ENCODE assay signal across 8 cellular contexts in the genomic region with DNA sequence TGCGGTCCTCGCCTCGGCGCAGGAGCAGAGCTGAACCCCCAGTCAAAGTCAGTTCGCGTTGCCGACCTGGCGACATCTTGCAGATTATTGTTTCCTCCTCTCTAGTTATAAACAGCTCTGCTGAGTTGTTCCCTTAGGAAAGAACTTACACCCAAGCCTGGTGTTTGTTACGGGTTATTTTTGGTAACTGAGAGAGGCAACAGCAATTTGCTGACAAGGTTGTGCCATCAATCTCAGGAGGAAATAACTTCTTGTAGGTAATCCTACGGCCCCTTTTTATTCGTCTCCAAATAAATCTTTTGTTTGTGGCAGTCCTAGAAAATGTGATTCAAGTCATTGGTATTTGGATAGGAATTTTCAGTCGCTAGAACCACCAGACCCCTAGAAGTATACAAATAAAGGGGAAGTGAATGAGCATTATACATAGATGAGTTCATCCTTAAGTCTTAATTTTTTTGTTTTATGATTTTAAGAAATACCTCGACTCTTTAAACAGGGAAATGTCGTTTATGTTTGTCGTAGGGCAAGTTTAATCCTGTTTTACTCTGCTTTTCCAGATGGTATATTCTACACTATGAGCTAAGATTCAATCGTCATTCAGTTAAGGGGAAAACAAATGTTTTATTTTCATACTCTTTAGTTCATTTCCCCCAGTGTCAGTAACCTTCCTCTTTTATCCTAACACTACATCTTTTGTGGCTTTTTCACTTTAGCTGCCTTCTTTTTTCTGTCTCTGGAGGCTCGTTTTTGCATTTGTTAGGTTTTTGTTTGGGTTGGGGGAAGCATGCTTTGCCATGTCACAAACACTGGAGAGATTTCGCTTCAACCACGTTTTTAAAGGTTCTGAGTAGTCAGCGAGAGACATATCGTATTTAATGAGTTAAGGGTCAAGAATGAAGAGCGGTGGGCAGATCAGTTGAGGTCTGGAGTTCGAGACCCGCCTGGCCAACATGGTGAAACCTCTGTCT. TPM values are rescaled to one million over a fixed set of nuclear protein-coding genes. Genes with fewer than 3 reads are reported as not detected.
DNase-seq lines count a peak whose midpoint lies in the region; ATAC-seq, FAIRE-seq and TF ChIP-seq lines count a peak whose summit lies in the region.

No MANE protein-coding gene starts in this region.

- H3K27ac ChIP-seq in PC-3 (ENCODE audit: low read length), result peak overlapping the region; percentile 50
- peak overlapping the region; percentile 91 to 98 for H3K27ac ChIP-seq in lung (ENCODE audit: low read depth in 1 of 2, low read length in 1 of 2)
- peak overlapping the region; percentile 75 to 83 (median 81) for H3K27ac ChIP-seq in upper lobe of left lung

- peaks cover 38% of the 10 kb centered on the region for H3K79me2 ChIP-seq in PC-3 (ENCODE audit: low read length)

- intact Hi-C loops in PC-3 (cut with micrococcal nuclease), result no loop called here

- peak overlapping the region; percentile 87 for H3K4me3 ChIP-seq in PC-3 (ENCODE audit: low read length)
- H3K4me3 ChIP-seq in lung, result peak overlapping the region; percentile 93
- H3K4me3 ChIP-seq in upper lobe of left lung, result peak overlapping the region; percentile 77 to 84 (median 80)

- peak overlapping the region; percentile 98 for H2AFZ ChIP-seq in PC-3 (ENCODE audit: low read length)

- H3K4me1 ChIP-seq in ES-I3 (ENCODE audit: insufficient read depth, low read length) (peaks cover 4% of the 10 kb centered on the region; the same call in 1 of the 2 replicates), PC-3 (ENCODE audit: insufficient read depth, low read length) (peaks cover 16% of the 10 kb centered on the region), lung (ENCODE audit: control insufficient read depth in 2 of 2, insufficient read depth in 2 of 2, low read length in 2 of 2) (peaks cover 2 to 14% of the 10 kb centered on the region in 2 donors), upper lobe of left lung (peaks cover 0 to 17% (median 7%) of the 10 kb centered on the region in 4 donors)

- peak; percentile 60 for DNase-seq in PC-3
- peak; percentile 36 for DNase-seq in cerebellum (ENCODE audit: low spot score)
- DNase-seq in lung (ENCODE audit: low spot score), result no peak
- DNase-seq in upper lobe of left lung, result peak in 1 of 2 donors; percentile 35
- no peak for DNase-seq in activated gamma-delta T cell treated with Interleukin-2 at 50 U/mL for 16 hours

- WGBS in lung, 2 donors, result 26 to 30% methylated on average over 24 of the region's 24 CpGs
- whole genome bisulfite sequencing in upper lobe of left lung, 2 donors, result 30 to 48% methylated on average over 16 to 24 of the region's 24 CpGs

- no peaks in the 10 kb centered on the region for H4K20me1 ChIP-seq in PC-3 (ENCODE audit: low read length)

- H3K9ac ChIP-seq in ES-I3 (ENCODE audit: low read depth, low read length), result peak overlapping the region; percentile 82
- peak overlapping the region; percentile 81 for H3K9ac ChIP-seq in PC-3 (ENCODE audit: low read length)

- H3K27me3 ChIP-seq in PC-3 (ENCODE audit: low read length), result no peaks in the 10 kb centered on the region
- no peaks in the 10 kb centered on the region for H3K27me3 ChIP-seq in lung (ENCODE audit: control insufficient read depth, insufficient read depth)
- H3K27me3 ChIP-seq in upper lobe of left lung, result no peaks in the 10 kb centered on the region

- no peak for TF ChIP-seq CTCF in PC-3 (conservative IDR thresholded peaks at IDR 0.05; ENCODE audit: low read depth, low read length)
- TF ChIP-seq CTCF in lung (IDR thresholded peaks at IDR 0.05; ENCODE audit: control extremely low read depth, extremely low read depth), result no peak
- TF ChIP-seq CTCF in upper lobe of left lung (IDR thresholded peaks at IDR 0.05), result no peak

- H3F3A ChIP-seq in PC-3 (ENCODE audit: low read length, unreplicated experiment), result no peaks in the 10 kb centered on the region

- no peak for TF ChIP-seq EP300 in upper lobe of left lung (IDR thresholded peaks at IDR 0.05)

- H3K9me2 ChIP-seq in PC-3 (replicated peaks; ENCODE audit: low read length), result no peaks in the 10 kb centered on the region

- POLR2A ChIA-PET in PC-3 (lab: Charles Lee; ENCODE audit: unreplicated experiment), result interaction anchor here (0.5 kb wide), 1 partner anchor 67 kb away, joined by 3 read pairs; the partner anchor contains the start of gene PNRC1

- CTCF ChIA-PET in PC-3 (lab: Charles Lee), result no interaction called here

- peak overlapping the region; percentile 99 for H3K4me2 ChIP-seq in PC-3 (ENCODE audit: low read length)

- ATAC-seq in PC-3, result peak; percentile 18
- peak; percentile 60 for ATAC-seq in lung (ENCODE audit: insufficient read depth, low FRiP score)
- ATAC-seq in upper lobe of left lung (ENCODE audit: low FRiP score in 2 of 2), result no peak
- ATAC-seq in HG03280 (IDR thresholded peaks at IDR 0.05; ENCODE audit: unreplicated experiment), result no peak

- no peak for TF ChIP-seq POLR2A in upper lobe of left lung (IDR thresholded peaks at IDR 0.05)

- BruUV-seq in PC-3 (replicated peaks; lab: Mats Ljungman, UMichigan), result TSS peak; percentile 59

- no peaks in the 10 kb centered on the region for H3K9me3 ChIP-seq in ES-I3 (ENCODE audit: control insufficient read depth, insufficient read depth, low read length)
- H3K9me3 ChIP-seq in PC-3 (ENCODE audit: low read length), result no peaks in the 10 kb centered on the region
- H3K9me3 ChIP-seq in lung (ENCODE audit: control insufficient read depth in 2 of 2, insufficient read depth in 1 of 2, low read length in 1 of 2), result no peaks in the 10 kb centered on the region
- no peaks in the 10 kb centered on the region for H3K9me3 ChIP-seq in upper lobe of left lung

- H3K36me3 ChIP-seq in ES-I3 (ENCODE audit: insufficient read depth, low read length) (no peaks in the 10 kb centered on the region), PC-3 (ENCODE audit: low read depth, low read length) (no peaks in the 10 kb centered on the region), lung (ENCODE audit: control insufficient read depth in 2 of 2, insufficient read depth in 2 of 2, low read length in 2 of 2) (peaks cover 2% of the 10 kb centered on the region in 2 donors), upper lobe of left lung (peaks cover 0 to 2% (median 0%) of the 10 kb centered on the region in 4 donors)

- FAIRE-seq in A204.1 (lab: Jason Lieb, UNC), result peak; percentile 44

RNA-seq across cellular contexts. Expression of gene PM20D2, which starts 1.2 kb away (rescaled TPM):
- total RNA-seq in PC-3 (2014; rRNA removed) (17.3 and 21.0 TPM in 2 replicates), cerebellum (22.3 TPM), lung (10 to 100 TPM in 1 of 2 donors, 1 to 10 TPM in 1; 7.5 to 21.5 TPM), upper lobe of left lung (10 to 100 TPM in 1 of 6 donors, 1 to 10 TPM in 5; 2.9 to 15.0 (median 5.4) TPM)
- 1 to 10 TPM; 3.1 to 5.8 TPM for polyA plus RNA-seq in lung

RNA-seq across cellular contexts. Expression of gene SRSF12, which starts 29.2 kb away (rescaled TPM):
- total RNA-seq in PC-3 (2014; rRNA removed) (not detected in 2 replicates), cerebellum (38.0 TPM), lung (1 to 10 TPM in 1 of 2 donors, under 1 TPM in 1; 0.49 to 4.0 TPM), upper lobe of left lung (under 1 TPM in 5 of 6 donors, not detected in 1; 0.10 to 0.89 (median 0.23) TPM)
- polyA plus RNA-seq in lung, result under 1 TPM; 0.55 to 0.79 TPM

Comparison
In these comparisons a context has a peak if more than half of its experiments do, and no peak if none do; other contexts are left out.
1. ATAC-seq: peak in PC-3 (single experiment) and lung (single experiment); none in upper lobe of left lung (0 of 2) and HG03280 (single experiment).
2. DNase-seq: peak in PC-3 (single experiment) and cerebellum (single experiment); none in lung (single experiment) and activated gamma-delta T cell treated with Interleukin-2 at 50 U/mL for 16 hours (single experiment).
3. Peak in every context shown above with its lines, with median percentiles within 50 percentile points of each other: H3K27ac ChIP-seq and H3K4me3 ChIP-seq.